ENCODE assay signal across 9 cellular contexts in genomic region chr2:85255456-85255812, GRCh38.
A peak's percentile ranks its signal among the peaks of the same experiment; 100 is the strongest.
DNase-seq lines count a peak whose midpoint lies in the region; ATAC-seq and TF ChIP-seq lines count a peak whose summit lies in the region.
"Had no signal": no experiment of that assay in that cellular context is flagged by ENCODE, and none has a peak within 500 bp of the region (broad histone marks: within the 10 kb centered on the region; RNA-seq: fewer than 3 reads in every experiment).

No MANE protein-coding gene starts in this region.

- in situ Hi-C loops in Panc1 (cut with HindIII; ENCODE audit: low pct_unique_long_range_greater_than_20kb, low sequenced_read_pairs), result no loop called here

- H3K4me3 Mint-ChIP-seq in MCF 10A (ENCODE audit: unreplicated experiment), result no peak overlapping the region

- CTCF ChIA-PET in MCF 10A (lab: Yijun Ruan, JAX), result interaction anchor here (0.7 to 1.1 kb wide), 3 partner anchors 10 to 11 kb away, joined by 3 to 5 read pairs (median 3); no protein-coding TSS in a partner anchor
- CTCF ChIA-PET in Panc1 (lab: Charles Lee), result interaction anchor here (0.6 kb wide), 1 partner anchor 29 kb away, joined by 4 read pairs; no protein-coding TSS in a partner anchor
- CTCF ChIA-PET in GM10248 (lab: Yijun Ruan, JAX), result interaction anchor here (1.1 to 3.7 kb wide), 4 partner anchors 11 to 330 kb away, joined by 3 to 29 read pairs (median 4); no protein-coding TSS in a partner anchor

- no peaks in the 10 kb centered on the region for H3K27me3 ChIP-seq in breast epithelium
- H3K27me3 ChIP-seq in Panc1 (ENCODE audit: control insufficient read depth, insufficient read depth, low read length), result no peaks in the 10 kb centered on the region
- H3K27me3 ChIP-seq in iPS-15b (ENCODE audit: control insufficient read depth, insufficient read depth, low read length), result no peaks in the 10 kb centered on the region
- no peaks in the 10 kb centered on the region for H3K27me3 ChIP-seq in tibial artery

- no peak overlapping the region for H3K27ac Mint-ChIP-seq in MCF 10A (ENCODE audit: low read depth, unreplicated experiment)

- H3K36me3 ChIP-seq in breast epithelium (no peaks in the 10 kb centered on the region), Panc1 (ENCODE audit: control insufficient read depth, insufficient read depth, low read length) (no peaks in the 10 kb centered on the region; the same call in 1 of the 2 replicates), iPS-15b (ENCODE audit: control insufficient read depth, insufficient read depth, low read length) (no peaks in the 10 kb centered on the region), tibial artery (no peaks in the 10 kb centered on the region)
- H3K36me3 ChIP-seq: prostate gland had no signal

- BruUV-seq in MCF 10A (replicated peaks; lab: Mats Ljungman, UMichigan) (no TSS peak), Panc1 (replicated peaks; lab: Mats Ljungman, UMichigan) (no TSS peak)

- H3K4me1 ChIP-seq in breast epithelium, result peaks cover 37 to 46% of the 10 kb centered on the region in 2 donors
- H3K4me1 ChIP-seq in Panc1 (ENCODE audit: control insufficient read depth, insufficient read depth, low read length), result peaks cover 93% of the 10 kb centered on the region
- peaks cover 58% of the 10 kb centered on the region for H3K4me1 ChIP-seq in iPS-15b (ENCODE audit: control insufficient read depth, insufficient read depth, low read length)
- peaks cover 6 to 66% (median 49%) of the 10 kb centered on the region in 4 donors for H3K4me1 ChIP-seq in tibial artery

- POLR2A ChIA-PET in MCF 10A (lab: Yijun Ruan, JAX), result no interaction called here
- POLR2A ChIA-PET in Panc1 (lab: Charles Lee), result interaction anchor here (1.0 kb wide), 1 partner anchor 329 kb away, joined by 4 read pairs; no protein-coding TSS in a partner anchor
- POLR2A ChIA-PET in GM10248 (lab: Yijun Ruan, JAX), result no interaction called here

- peak overlapping the region; percentile 57 for H3K9ac ChIP-seq in iPS-15b (ENCODE audit: low read depth, low read length)

- H3K27me3 Mint-ChIP-seq in MCF 10A (ENCODE audit: insufficient read depth, unreplicated experiment), result no peaks in the 10 kb centered on the region

- TF ChIP-seq CTCF in breast epithelium (IDR thresholded peaks at IDR 0.05) (no peak), MCF 10A (IDR thresholded peaks at IDR 0.05; ENCODE audit: unreplicated experiment) (no peak), Panc1 (IDR thresholded peaks at IDR 0.05) (no peak), tibial artery (IDR thresholded peaks at IDR 0.05) (no peak), GM10248 (IDR thresholded peaks at IDR 0.05; ENCODE audit: control extremely low read depth, extremely low read depth, low read depth, missing control alignments) (no peak)

- H3K27ac ChIP-seq in breast epithelium (peak overlapping the region; percentile 86 to 97), Panc1 (ENCODE audit: low read length) (peak overlapping the region; percentile 93), tibial artery (peak overlapping the region; percentile 47 to 68)

- no peak for TF ChIP-seq POLR2A in breast epithelium (IDR thresholded peaks at IDR 0.05)

- H3K9me3 ChIP-seq in breast epithelium (no peaks in the 10 kb centered on the region), Panc1 (ENCODE audit: control insufficient read depth, insufficient read depth, low read depth, low read length) (no peaks in the 10 kb centered on the region), iPS-15b (ENCODE audit: control insufficient read depth, insufficient read depth, low read length) (no peaks in the 10 kb centered on the region), tibial artery (no peaks in the 10 kb centered on the region)
- H3K9me3 ChIP-seq: prostate gland had no signal

- peak overlapping the region in 1 of 3 donors; percentile 48 for H3K4me3 ChIP-seq in breast epithelium
- no peak overlapping the region for H3K4me3 ChIP-seq in Panc1 (ENCODE audit: low read depth in 2 of 2, low read length in 2 of 2)
- H3K4me3 ChIP-seq in iPS-15b (ENCODE audit: low read depth, low read length), result peak overlapping the region; percentile 37
- peak overlapping the region; percentile 31 to 43 for H3K4me3 ChIP-seq in tibial artery
- H3K4me3 ChIP-seq: prostate gland had no signal

- no peaks in the 10 kb centered on the region for H3K4me1 Mint-ChIP-seq in MCF 10A (ENCODE audit: insufficient read depth, unreplicated experiment)

- H3K36me3 Mint-ChIP-seq in MCF 10A (ENCODE audit: insufficient read depth, unreplicated experiment), result no peaks in the 10 kb centered on the region

- H3K9me3 Mint-ChIP-seq in MCF 10A (ENCODE audit: unreplicated experiment), result no peaks in the 10 kb centered on the region

- no peak for ATAC-seq in Panc1

- DNase-seq in breast epithelium (ENCODE audit: low spot score in 2 of 2) (no peak), MCF 10A (ENCODE audit: unreplicated experiment) (no peak), Panc1 (ENCODE audit: low read depth, low spot score) (no peak), tibial artery (no peak), GM10248 (ENCODE audit: extremely low spot score) (no peak), ecto neural progenitor cell (ENCODE audit: low spot score) (no peak), AG08396 (ENCODE audit: low spot score) (no peak)

- intact Hi-C loops in breast epithelium (cut with DNase I; ENCODE audit: low total_unique reads), result no loop called here
- intact Hi-C loops in MCF 10A (cut with micrococcal nuclease), result no loop called here
- intact Hi-C loops in Panc1 (cut with micrococcal nuclease; ENCODE audit: unreplicated experiment), result no loop called here
- intact Hi-C loops in tibial artery (cut with DNase I; ENCODE audit: low total_unique reads), result no loop called here

Comparison
In these comparisons a context has a peak if more than half of its experiments do, and no peak if none do; other contexts are left out.
1. H3K4me3 ChIP-seq: peak in iPS-15b (single experiment) and tibial artery (2 of 2); none in Panc1 (0 of 2).
2. Peak in every context shown above with its lines, with median percentiles within 50 percentile points of each other: H3K27ac ChIP-seq.